Comparison of ENCODE assay signal across 8 cellular contexts in the genomic region with DNA sequence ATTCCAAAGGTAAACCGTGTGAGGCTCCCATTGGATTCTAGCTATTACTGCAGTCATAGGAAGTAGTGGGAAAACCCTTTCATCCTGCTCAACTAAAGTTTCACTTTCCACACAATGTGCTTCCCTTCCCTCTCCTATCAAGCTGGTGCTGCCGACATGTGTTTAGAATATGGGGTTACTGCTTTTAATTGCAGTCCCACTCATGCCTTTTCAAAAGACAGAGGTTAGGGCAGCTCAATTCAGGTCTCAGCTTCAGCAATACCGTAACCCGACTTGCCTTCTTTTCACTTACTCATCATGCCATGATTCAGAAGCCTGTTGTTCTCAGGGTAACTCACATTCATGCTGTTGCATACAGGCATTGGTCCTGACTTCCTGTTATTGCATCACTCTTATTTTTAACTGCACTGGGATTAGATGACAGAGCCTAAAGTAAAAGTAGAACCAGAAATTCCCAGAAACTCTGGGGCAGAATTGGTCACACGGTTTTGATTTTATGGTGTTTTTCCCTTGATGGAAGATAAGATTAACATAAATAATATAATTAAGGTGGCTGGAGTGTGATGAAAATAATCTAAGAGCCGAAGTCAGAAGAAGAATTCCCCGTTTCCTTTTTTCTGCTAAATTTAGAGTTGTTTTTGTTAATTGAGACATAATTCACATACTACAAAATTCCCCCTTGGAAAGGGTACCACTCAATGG. TPM values are rescaled to one million over a fixed set of nuclear protein-coding genes. Genes with fewer than 3 reads are reported as not detected.
DNase-seq lines count a peak whose midpoint lies in the region; TF ChIP-seq lines count a peak whose summit lies in the region.

No MANE protein-coding gene starts in this region.

- TF ChIP-seq CTCF in H9 (conservative IDR thresholded peaks at IDR 0.05): no peak

- DNase-seq in H9 (no peak), fibroblast of gingiva (ENCODE audit: low read depth) (peak; percentile 89), pons (ENCODE audit: low spot score) (peak; percentile 26), NCI-H1092 (lab: John Stamatoyannopoulos, UW) (no peak), globus pallidus (ENCODE audit: low spot score) (no peak)
- peak; percentile 26 for DNase-seq in T-helper 2 cell treated with Interferon-gamma antibody and Interleukin-4, amounts not matched to agents 5 μg/mL and 100 μg/mL, for 36 hours (ENCODE audit: low spot score)
- no peak for DNase-seq in NK-92 treated with Interleukin-12 subunit alpha and Interleukin-12 subunit beta, amount 100 ng/mL, for 24 hours (lab: John Stamatoyannopoulos, UW)

- H3K27ac Mint-ChIP-seq in H9: peak overlapping the region in 2 of 3 experiments; percentile 40 to 71; a peak in 2 of 7 replicates
- H3K27ac Mint-ChIP-seq in T-helper 2 cell treated with Interferon-gamma antibody and Interleukin-4, amounts not matched to agents 5 μg/mL and 100 μg/mL, for 36 hours: no peak overlapping the region

- peak overlapping the region; percentile 54 for H3K4me3 ChIP-seq in ACC112 (ENCODE audit: low read depth, low read length)

- no peak overlapping the region for H2BK12ac ChIP-seq in H9 (ENCODE audit: insufficient read length, low read depth, low read length)

- H3K4me1 ChIP-seq in ACC112 (ENCODE audit: control insufficient read depth, insufficient read depth, low read length, unreplicated experiment) (peaks cover 30% of the 10 kb centered on the region), H9 (ENCODE audit: insufficient read depth, low read length) (peaks cover 4% of the 10 kb centered on the region; the same call in 1 of the 2 replicates)

- H4K8ac ChIP-seq in H9 (replicated peaks; ENCODE audit: insufficient read length, low read depth, low read length): no peak overlapping the region

- no peak overlapping the region for H3K9ac ChIP-seq in H9 (ENCODE audit: extremely low read depth, insufficient read length, low read length)

- H3K9me3 Mint-ChIP-seq in H9: no peaks in the 10 kb centered on the region; a peak in 1 of 5 replicates
- H3K9me3 Mint-ChIP-seq in T-helper 2 cell treated with Interferon-gamma antibody and Interleukin-4, amounts not matched to agents 5 μg/mL and 100 μg/mL, for 36 hours: no peaks in the 10 kb centered on the region

- H3K4ac ChIP-seq in H9 (ENCODE audit: low read depth, low read length): no peak overlapping the region

- H3K27me3 ChIP-seq in ACC112 (ENCODE audit: insufficient read depth, low read length) (no peaks in the 10 kb centered on the region), H9 (ENCODE audit: insufficient read depth, low read length) (no peaks in the 10 kb centered on the region)

- H3K79me2 ChIP-seq in ACC112 (ENCODE audit: control insufficient read depth, insufficient read depth, low read length, unreplicated experiment): no peaks in the 10 kb centered on the region
- no peaks in the 10 kb centered on the region for H3K79me2 ChIP-seq in H9 (ENCODE audit: insufficient read depth, low read length)

- H3K14ac ChIP-seq in H9 (ENCODE audit: insufficient read depth, low read length): no peak overlapping the region

- no peak overlapping the region for H2BK120ac ChIP-seq in H9 (ENCODE audit: low read depth, low read length, poor library complexity, severe bottlenecking)

- H4K91ac ChIP-seq in H9 (ENCODE audit: insufficient read length, low read depth, low read length): no peak overlapping the region

- peaks cover 0 to 12% of the 10 kb centered on the region in 2 experiments; a peak in 2 of 4 replicates for H3K4me1 Mint-ChIP-seq in H9
- H3K4me1 Mint-ChIP-seq in T-helper 2 cell treated with Interferon-gamma antibody and Interleukin-4, amounts not matched to agents 5 μg/mL and 100 μg/mL, for 36 hours (ENCODE audit: low read depth): peaks cover 23% of the 10 kb centered on the region

- H4K20me1 ChIP-seq in H9 (ENCODE audit: control insufficient read depth, insufficient read depth, insufficient read length): no peaks in the 10 kb centered on the region

- no peaks in the 10 kb centered on the region; the same call in 1 of the 2 replicates for H3K27me3 Mint-ChIP-seq in H9 (ENCODE audit: low read depth)
- H3K27me3 Mint-ChIP-seq in T-helper 2 cell treated with Interferon-gamma antibody and Interleukin-4, amounts not matched to agents 5 μg/mL and 100 μg/mL, for 36 hours (ENCODE audit: low read depth): no peaks in the 10 kb centered on the region

- H2BK15ac ChIP-seq in H9 (ENCODE audit: low read depth, low read length): no peak overlapping the region

- no peak overlapping the region for H3T11ph ChIP-seq in H9 (ENCODE audit: low read length)

- H2BK5ac ChIP-seq in H9 (ENCODE audit: insufficient read length, low read length): no peak overlapping the region

- H2AFZ ChIP-seq in ACC112 (ENCODE audit: low read length, unreplicated experiment) (peak overlapping the region; percentile 77), H9 (ENCODE audit: low read length) (no peak overlapping the region)

- H2BK20ac ChIP-seq in H9 (ENCODE audit: low read depth, low read length, poor library complexity, severe bottlenecking): no peak overlapping the region

- no peak overlapping the region for H4K5ac ChIP-seq in H9 (ENCODE audit: insufficient read length, low read depth, low read length)

- no peaks in the 10 kb centered on the region for H3K36me3 ChIP-seq in ACC112 (ENCODE audit: insufficient read depth, low read length)

- peak overlapping the region; percentile 86 for H3K27ac ChIP-seq in ACC112 (ENCODE audit: low read depth, low read length)
- H3K27ac ChIP-seq in H9 (ENCODE audit: insufficient read length, low read depth, low read length): no peak overlapping the region

- H3K18ac ChIP-seq in H9 (ENCODE audit: insufficient read length, low read depth, low read length): no peak overlapping the region

- no peak overlapping the region for H3K4me3 Mint-ChIP-seq in H9
- peak overlapping the region; percentile 29 for H3K4me3 Mint-ChIP-seq in T-helper 2 cell treated with Interferon-gamma antibody and Interleukin-4, amounts not matched to agents 5 μg/mL and 100 μg/mL, for 36 hours

- WGBS in H9 (ENCODE audit: extremely low coverage, insufficient read length, low lambda C conversion rate): no CpG with 5 or more reads among the region's 7 CpGs

- H3K56ac ChIP-seq in H9 (ENCODE audit: insufficient read length, low read depth, low read length): no peak overlapping the region

- no peaks in the 10 kb centered on the region for H3K23me2 ChIP-seq in H9 (ENCODE audit: insufficient read length, low read depth, low read length, poor library complexity, severe bottlenecking)

- H3K23ac ChIP-seq in H9 (ENCODE audit: insufficient read length, low read depth, low read length): no peak overlapping the region

- no peak overlapping the region for H3K4me2 ChIP-seq in H9 (ENCODE audit: insufficient read depth, insufficient read length, low read length)

- H3K79me1 ChIP-seq in H9 (ENCODE audit: insufficient read depth, low read depth, low read length, poor library complexity, severe bottlenecking): no peaks in the 10 kb centered on the region

- H3K36me3 Mint-ChIP-seq in H9 (ENCODE audit: insufficient read depth in 1 of 3, low read depth in 3 of 3): no peaks in the 10 kb centered on the region
- H3K36me3 Mint-ChIP-seq in T-helper 2 cell treated with Interferon-gamma antibody and Interleukin-4, amounts not matched to agents 5 μg/mL and 100 μg/mL, for 36 hours (ENCODE audit: low read depth): no peaks in the 10 kb centered on the region

- no peak overlapping the region for H2AK5ac ChIP-seq in H9 (ENCODE audit: insufficient read length, low read length)

- H3K9me3 ChIP-seq in H9 (ENCODE audit: control insufficient read depth, low read depth, low read length): no peaks in the 10 kb centered on the region

RNA-seq across cellular contexts. Expression of a gene that starts 45.7 kb away (rescaled TPM):
- 0.13 and 0.22 TPM in 2 replicates for total RNA-seq in H9 (2021)

RNA-seq across cellular contexts. Expression of a gene that starts 52.6 kb away (rescaled TPM):
- total RNA-seq in H9 (2021): not detected in 2 replicates

RNA-seq across cellular contexts. Expression of a gene that starts 59.1 kb away (rescaled TPM):
- 13.1 and 14.2 TPM in 2 replicates for total RNA-seq in H9 (2021)

Comparison
In these comparisons a context has a peak if more than half of its experiments do, and no peak if none do; other contexts are left out.
1. DNase-seq: peak in T-helper 2 cell treated with Interferon-gamma antibody and Interleukin-4, amounts not matched to agents 5 μg/mL and 100 μg/mL, for 36 hours (single experiment), fibroblast of gingiva (single experiment) and pons (single experiment); none in H9 (single experiment), NCI-H1092 (single experiment), globus pallidus (single experiment) and NK-92 treated with Interleukin-12 subunit alpha and Interleukin-12 subunit beta, amount 100 ng/mL, for 24 hours (single experiment).